1 cellular context compared by ENCODE assay signal in the genomic region with DNA sequence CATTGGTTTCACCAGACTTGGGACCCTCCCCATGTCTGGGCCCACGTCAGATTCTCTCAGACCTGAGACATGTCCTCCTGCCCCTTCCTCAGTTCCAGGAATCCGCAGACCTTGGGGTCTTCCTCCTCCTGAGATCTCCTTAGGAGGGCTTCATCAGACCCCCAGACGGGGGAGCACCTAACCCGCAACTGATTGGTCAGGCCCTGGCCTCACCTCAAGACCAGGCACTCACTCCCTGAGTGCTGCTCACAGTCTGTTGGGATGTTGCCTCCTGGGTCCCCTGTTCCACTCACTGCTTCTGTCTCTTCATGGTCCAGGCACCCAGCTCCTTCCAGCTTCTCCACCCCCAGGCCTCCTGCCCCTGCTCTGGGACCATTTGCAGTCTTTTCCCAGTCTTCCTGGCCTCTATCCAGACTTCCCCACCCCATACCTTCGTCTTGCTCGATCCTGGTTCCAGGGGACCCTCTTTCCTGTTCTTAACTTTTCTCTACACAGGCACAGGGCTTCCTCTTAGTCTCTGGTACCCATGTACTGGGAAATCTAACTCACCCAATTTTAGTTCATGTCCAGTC.
TF ChIP-seq lines count a peak whose summit lies in the region.

No MANE protein-coding gene starts in this region.

TF ChIP-seq in GM23338, 12 proteins besides CTCF, POLR2A, EP300 and RAD21 (continued from another document):
- TF ChIP-seq, protein P1, sequence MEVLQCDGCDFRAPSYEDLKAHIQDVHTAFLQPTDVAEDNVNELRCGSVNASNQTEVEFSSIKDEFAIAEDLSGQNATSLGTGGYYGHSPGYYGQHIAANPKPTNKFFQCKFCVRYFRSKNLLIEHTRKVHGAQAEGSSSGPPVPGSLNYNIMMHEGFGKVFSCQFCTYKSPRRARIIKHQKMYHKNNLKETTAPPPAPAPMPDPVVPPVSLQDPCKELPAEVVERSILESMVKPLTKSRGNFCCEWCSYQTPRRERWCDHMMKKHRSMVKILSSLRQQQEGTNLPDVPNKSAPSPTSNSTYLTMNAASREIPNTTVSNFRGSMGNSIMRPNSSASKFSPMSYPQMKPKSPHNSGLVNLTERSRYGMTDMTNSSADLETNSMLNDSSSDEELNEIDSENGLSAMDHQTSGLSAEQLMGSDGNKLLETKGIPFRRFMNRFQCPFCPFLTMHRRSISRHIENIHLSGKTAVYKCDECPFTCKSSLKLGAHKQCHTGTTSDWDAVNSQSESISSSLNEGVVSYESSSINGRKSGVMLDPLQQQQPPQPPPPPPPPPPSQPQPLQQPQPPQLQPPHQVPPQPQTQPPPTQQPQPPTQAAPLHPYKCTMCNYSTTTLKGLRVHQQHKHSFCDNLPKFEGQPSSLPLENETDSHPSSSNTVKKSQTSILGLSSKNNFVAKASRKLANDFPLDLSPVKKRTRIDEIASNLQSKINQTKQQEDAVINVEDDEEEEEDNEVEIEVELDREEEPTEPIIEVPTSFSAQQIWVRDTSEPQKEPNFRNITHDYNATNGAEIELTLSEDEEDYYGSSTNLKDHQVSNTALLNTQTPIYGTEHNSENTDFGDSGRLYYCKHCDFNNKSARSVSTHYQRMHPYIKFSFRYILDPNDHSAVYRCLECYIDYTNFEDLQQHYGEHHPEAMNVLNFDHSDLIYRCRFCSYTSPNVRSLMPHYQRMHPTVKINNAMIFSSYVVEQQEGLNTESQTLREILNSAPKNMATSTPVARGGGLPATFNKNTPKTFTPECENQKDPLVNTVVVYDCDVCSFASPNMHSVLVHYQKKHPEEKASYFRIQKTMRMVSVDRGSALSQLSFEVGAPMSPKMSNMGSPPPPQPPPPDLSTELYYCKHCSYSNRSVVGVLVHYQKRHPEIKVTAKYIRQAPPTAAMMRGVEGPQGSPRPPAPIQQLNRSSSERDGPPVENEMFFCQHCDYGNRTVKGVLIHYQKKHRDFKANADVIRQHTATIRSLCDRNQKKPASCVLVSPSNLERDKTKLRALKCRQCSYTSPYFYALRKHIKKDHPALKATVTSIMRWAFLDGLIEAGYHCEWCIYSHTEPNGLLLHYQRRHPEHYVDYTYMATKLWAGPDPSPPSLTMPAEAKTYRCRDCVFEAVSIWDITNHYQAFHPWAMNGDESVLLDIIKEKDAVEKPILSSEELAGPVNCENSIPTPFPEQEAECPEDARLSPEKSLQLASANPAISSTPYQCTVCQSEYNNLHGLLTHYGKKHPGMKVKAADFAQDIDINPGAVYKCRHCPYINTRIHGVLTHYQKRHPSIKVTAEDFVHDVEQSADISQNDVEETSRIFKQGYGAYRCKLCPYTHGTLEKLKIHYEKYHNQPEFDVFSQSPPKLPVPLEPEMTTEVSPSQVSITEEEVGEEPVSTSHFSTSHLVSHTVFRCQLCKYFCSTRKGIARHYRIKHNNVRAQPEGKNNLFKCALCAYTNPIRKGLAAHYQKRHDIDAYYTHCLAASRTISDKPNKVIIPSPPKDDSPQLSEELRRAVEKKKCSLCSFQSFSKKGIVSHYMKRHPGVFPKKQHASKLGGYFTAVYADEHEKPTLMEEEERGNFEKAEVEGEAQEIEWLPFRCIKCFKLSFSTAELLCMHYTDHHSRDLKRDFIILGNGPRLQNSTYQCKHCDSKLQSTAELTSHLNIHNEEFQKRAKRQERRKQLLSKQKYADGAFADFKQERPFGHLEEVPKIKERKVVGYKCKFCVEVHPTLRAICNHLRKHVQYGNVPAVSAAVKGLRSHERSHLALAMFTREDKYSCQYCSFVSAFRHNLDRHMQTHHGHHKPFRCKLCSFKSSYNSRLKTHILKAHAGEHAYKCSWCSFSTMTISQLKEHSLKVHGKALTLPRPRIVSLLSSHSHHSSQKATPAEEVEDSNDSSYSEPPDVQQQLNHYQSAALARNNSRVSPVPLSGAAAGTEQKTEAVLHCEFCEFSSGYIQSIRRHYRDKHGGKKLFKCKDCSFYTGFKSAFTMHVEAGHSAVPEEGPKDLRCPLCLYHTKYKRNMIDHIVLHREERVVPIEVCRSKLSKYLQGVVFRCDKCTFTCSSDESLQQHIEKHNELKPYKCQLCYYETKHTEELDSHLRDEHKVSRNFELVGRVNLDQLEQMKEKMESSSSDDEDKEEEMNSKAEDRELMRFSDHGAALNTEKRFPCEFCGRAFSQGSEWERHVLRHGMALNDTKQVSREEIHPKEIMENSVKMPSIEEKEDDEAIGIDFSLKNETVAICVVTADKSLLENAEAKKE (CRISPR knock-in tag; IDR thresholded peaks at IDR 0.05): no peak
- no peak for TF ChIP-seq EZH2 (IDR thresholded peaks at IDR 0.05; ENCODE audit: low read depth, unreplicated experiment)
TF ChIP-seq in GM23338: peak in this region for 0.
